1 cellular context compared by ENCODE assay signal in genomic region chr1:222465211-222466041, GRCh38.
A peak's percentile ranks its signal among the peaks of the same experiment; 100 is the strongest.
TF ChIP-seq lines count a peak whose summit lies in the region.

No MANE protein-coding gene starts in this region.

TF ChIP-seq in HepG2, 621 proteins besides CTCF, POLR2A, EP300 and RAD21 (continued from another document and continues in another):
- TF ChIP-seq ZBTB40 (IDR thresholded peaks at IDR 0.05) (no peak), ZBTB40 (CRISPR knock-in tag; IDR thresholded peaks at IDR 0.05) (peak; percentile 93), MAFG (CRISPR knock-in tag; IDR thresholded peaks at IDR 0.05) (no peak), PTBP1 (IDR thresholded peaks at IDR 0.05; ENCODE audit: low read depth, low read length, poor library complexity, severe bottlenecking) (no peak), ZNF335 (CRISPR knock-in tag; IDR thresholded peaks at IDR 0.05) (no peak), ARNT2 (CRISPR knock-in tag; IDR thresholded peaks at IDR 0.05; ENCODE audit: low read depth) (peak; percentile 96), ARNTL (CRISPR knock-in tag; IDR thresholded peaks at IDR 0.05) (peak; percentile 97), AHDC1 (CRISPR knock-in tag; IDR thresholded peaks at IDR 0.05; ENCODE audit: borderline replicate concordance) (no peak), MEIS1 (CRISPR knock-in tag; IDR thresholded peaks at IDR 0.05; ENCODE audit: borderline replicate concordance) (peak; percentile 91), FOXA1 (IDR thresholded peaks at IDR 0.05) (no peak), FOXA1 (CRISPR knock-in tag; IDR thresholded peaks at IDR 0.05) (peak; percentile 46), HHEX (CRISPR knock-in tag; IDR thresholded peaks at IDR 0.05) (no peak), ZNF891 (CRISPR knock-in tag; IDR thresholded peaks at IDR 0.05) (peak; percentile 80), SKIL (CRISPR knock-in tag; IDR thresholded peaks at IDR 0.05; ENCODE audit: borderline replicate concordance) (no peak), TGIF2 (CRISPR knock-in tag; IDR thresholded peaks at IDR 0.05) (peak; percentile 92), ZNF878 (CRISPR knock-in tag; IDR thresholded peaks at IDR 0.05) (peak; percentile 80), GPN1 (CRISPR knock-in tag; IDR thresholded peaks at IDR 0.05; ENCODE audit: borderline replicate concordance) (no peak), ZNF678 (CRISPR knock-in tag; IDR thresholded peaks at IDR 0.05) (peak; percentile 96), TCF12 (IDR thresholded peaks at IDR 0.05) (no peak), TCF12 (CRISPR knock-in tag; IDR thresholded peaks at IDR 0.05) (peak; percentile 76; the same call in 1 of the 2 replicates), ARNT (IDR thresholded peaks at IDR 0.05) (no peak), ZFP36 (IDR thresholded peaks at IDR 0.05; ENCODE audit: borderline replicate concordance, low read depth, low read length, partially characterized antibody) (no peak), HNF1B (CRISPR knock-in tag; IDR thresholded peaks at IDR 0.05) (no peak; the same call in 1 of the 2 replicates), JUN (CRISPR knock-in tag; IDR thresholded peaks at IDR 0.05) (peak; percentile 73; the same call in 1 of the 2 replicates), ISX (CRISPR knock-in tag; conservative IDR thresholded peaks at IDR 0.05) (no peak), ZNF652 (CRISPR knock-in tag; IDR thresholded peaks at IDR 0.05; ENCODE audit: borderline replicate concordance, low read depth) (no peak), ZNF12 (CRISPR knock-in tag; IDR thresholded peaks at IDR 0.05) (no peak; the same call in none of the 2 replicates), MAZ (IDR thresholded peaks at IDR 0.05; ENCODE audit: borderline replicate concordance, low read depth, low read length) (0 out of 2 replicates have a peak, but pooled peaks have one; percentile 37), MAZ (CRISPR knock-in tag; IDR thresholded peaks at IDR 0.05; ENCODE audit: low read depth) (peak; percentile 95), MBNL3 (CRISPR knock-in tag; conservative IDR thresholded peaks at IDR 0.05) (no peak), ARHGAP35 (CRISPR knock-in tag; IDR thresholded peaks at IDR 0.05; ENCODE audit: borderline replicate concordance) (peak; percentile 96), HOMEZ (CRISPR knock-in tag; IDR thresholded peaks at IDR 0.05; ENCODE audit: low read depth) (peak; percentile 69; the same call in 1 of the 2 replicates), EZH2 (conservative IDR thresholded peaks at IDR 0.05; ENCODE audit: low read depth, low read length) (no peak), GABPA (IDR thresholded peaks at IDR 0.05; ENCODE audit: low read depth, low read length) (no peak), GABPA (CRISPR knock-in tag; IDR thresholded peaks at IDR 0.05; ENCODE audit: low read depth) (peak; percentile 4; the same call in 1 of the 2 replicates), ZBTB34 (CRISPR knock-in tag; IDR thresholded peaks at IDR 0.05) (no peak), ZNF691 (CRISPR knock-in tag; IDR thresholded peaks at IDR 0.05; ENCODE audit: borderline replicate concordance, low read depth) (peak; percentile 96; the same call in 1 of the 2 replicates), ZNF781 (CRISPR knock-in tag; IDR thresholded peaks at IDR 0.05; ENCODE audit: borderline replicate concordance, not compliant biosample characterization) (no peak), NFE2 (CRISPR knock-in tag; IDR thresholded peaks at IDR 0.05) (no peak), KLF11 (CRISPR knock-in tag; IDR thresholded peaks at IDR 0.05) (no peak), SOX5 (CRISPR knock-in tag; IDR thresholded peaks at IDR 0.05; ENCODE audit: borderline replicate concordance) (peak; percentile 76; the same call in 1 of the 2 replicates)
